8 cellular contexts compared by ENCODE assay signal in the genomic region with DNA sequence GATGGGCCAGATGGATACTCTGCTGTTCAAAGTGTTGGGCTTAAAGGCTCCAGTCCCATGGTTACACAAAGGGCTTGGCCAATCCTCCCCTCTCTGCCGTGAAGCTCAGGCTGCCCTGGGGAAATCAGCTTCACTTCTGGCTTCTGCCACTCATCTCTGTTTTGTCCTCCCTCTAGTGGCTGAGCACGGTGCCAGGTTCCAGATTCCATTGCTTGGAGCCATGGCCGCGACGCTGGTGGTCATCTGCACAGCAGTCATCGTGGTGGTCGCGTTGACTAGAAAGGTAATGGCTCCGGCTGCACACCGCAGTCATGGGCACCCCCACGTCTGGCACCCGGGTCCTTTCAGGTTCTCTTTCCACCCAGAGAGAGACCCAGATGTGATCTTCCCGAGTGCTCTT. TPM values are rescaled to one million over a fixed set of nuclear protein-coding genes. Genes with fewer than 3 reads are reported as not detected.
DNase-seq lines count a peak whose midpoint lies in the region; ATAC-seq and TF ChIP-seq lines count a peak whose summit lies in the region.

No MANE protein-coding gene starts in this region.

- H3K9me3 ChIP-seq in adipocyte (ENCODE audit: control insufficient read depth, low read length), result peaks cover 2% of the 10 kb centered on the region
- no peaks in the 10 kb centered on the region for H3K9me3 ChIP-seq in suprapubic skin

- H3K4me3 Mint-ChIP-seq in memory B cell, result no peak overlapping the region

- H3K27ac Mint-ChIP-seq in memory B cell, result peak overlapping the region; percentile 14

- H3K36me3 ChIP-seq in adipocyte (ENCODE audit: control insufficient read depth, insufficient read depth, low read length, severe bottlenecking) (no peaks in the 10 kb centered on the region), suprapubic skin (no peaks in the 10 kb centered on the region)

- H3K9ac ChIP-seq in adipocyte (ENCODE audit: low read length), result no peak overlapping the region

- H3K4me1 ChIP-seq in adipocyte (ENCODE audit: control insufficient read depth, insufficient read depth, low read length), result no peaks in the 10 kb centered on the region
- no peaks in the 10 kb centered on the region for H3K4me1 ChIP-seq in suprapubic skin

- H3K4me1 Mint-ChIP-seq in memory B cell, result peaks cover 15% of the 10 kb centered on the region

- peak; percentile 49; the same call in 1 of the 2 replicates for TF ChIP-seq CTCF in GM12874 (IDR thresholded peaks at IDR 0.05; ENCODE audit: insufficient read depth, low read depth, low read length)
- TF ChIP-seq CTCF in suprapubic skin (IDR thresholded peaks at IDR 0.05), result no peak

- no peaks in the 10 kb centered on the region for H3K9me3 Mint-ChIP-seq in memory B cell

- H3K27me3 ChIP-seq in adipocyte (replicated peaks; ENCODE audit: control insufficient read depth, insufficient read depth, low read length) (no peaks in the 10 kb centered on the region), suprapubic skin (no peaks in the 10 kb centered on the region)

- ATAC-seq in memory B cell (ENCODE audit: low read depth) (peak; percentile 86), GM21526 (IDR thresholded peaks at IDR 0.05; ENCODE audit: low FRiP score, unreplicated experiment) (no peak)

- WGBS in suprapubic skin, result 73% methylated on average over 13 of the region's 13 CpGs

- no peaks in the 10 kb centered on the region for H3K27me3 Mint-ChIP-seq in memory B cell

- DNase-seq in AG08395 (ENCODE audit: low spot score), result peak; percentile 41
- peak; percentile 11 for DNase-seq in NCI-H2227 treated with DMSO at 0.1 percent for 48 hours (lab: John Stamatoyannopoulos, UW)
- DNase-seq in adipocyte (ENCODE audit: low read depth), result peak; percentile 17
- DNase-seq in memory B cell (ENCODE audit: low spot score in 2 of 2), result no peak
- no peak for DNase-seq in suprapubic skin (ENCODE audit: low spot score in 2 of 2)
- no peak for DNase-seq in NCI-H187 treated with DMSO at 0.1 percent for 48 hours (lab: John Stamatoyannopoulos, UW)

- no peak for TF ChIP-seq EP300 in suprapubic skin (IDR thresholded peaks at IDR 0.05)

- H3K36me3 Mint-ChIP-seq in memory B cell, result no peaks in the 10 kb centered on the region

- H3K27ac ChIP-seq in suprapubic skin, result no peak overlapping the region

- no peak overlapping the region for H3K4me3 ChIP-seq in adipocyte (ENCODE audit: low read length)
- H3K4me3 ChIP-seq in suprapubic skin, result no peak overlapping the region

- TF ChIP-seq POLR2A in suprapubic skin (IDR thresholded peaks at IDR 0.05), result no peak

RNA-seq across cellular contexts. Expression of a gene that starts 5.6 kb away (rescaled TPM):
- under 1 TPM in 1 of 4 donors, not detected in 3; 0.30 TPM for total RNA-seq in suprapubic skin

Comparison
In these comparisons a context has a peak if more than half of its experiments do, and no peak if none do; other contexts are left out.
1. DNase-seq: peak in AG08395 (single experiment), NCI-H2227 treated with DMSO at 0.1 percent for 48 hours (single experiment) and adipocyte (single experiment); none in memory B cell (0 of 2), suprapubic skin (0 of 2) and NCI-H187 treated with DMSO at 0.1 percent for 48 hours (single experiment).